Comparison of ENCODE assay signal across 23 cellular contexts in genomic region chr2:190994148-190994547, GRCh38. TPM values are rescaled to one million over a fixed set of nuclear protein-coding genes. Genes with fewer than 3 reads are reported as not detected.
DNase-seq lines count a peak whose midpoint lies in the region; ATAC-seq and TF ChIP-seq lines count a peak whose summit lies in the region.
"Had no signal": no experiment of that assay in that cellular context is flagged by ENCODE, and none has a peak within 500 bp of the region (broad histone marks: within the 10 kb centered on the region; RNA-seq: fewer than 3 reads in every experiment).

No MANE protein-coding gene starts in this region.

- DNase-seq in activated naive CD8-positive, alpha-beta T cell treated with anti-CD3 and anti-CD28 coated beads for 36 hours = no peak
- DNase-seq in T-helper 17 cell (no peak), chondrocyte (ENCODE audit: low spot score) (no peak), HEK293T (ENCODE audit: extremely low spot score) (no peak), NCI-H526 treated with DMSO at 0.1 percent for 48 hours (lab: John Stamatoyannopoulos, UW) (no peak), iPS-NIHi11 (ENCODE audit: low spot score) (no peak)
- DNase-seq: activated B cell treated with CpG ODN at 0.5 μM for 24 hours; activated effector memory CD4-positive, alpha-beta T cell treated with anti-CD3 and anti-CD28 coated beads, Interleukin-2, amount 50 U/mL, for 16 hours; cerebellar nuclear complex; DMS153; effector CD8-positive, alpha-beta T cell; foreskin melanocyte; NCI-H146; NCI-H2171; NCI-H524; posterior cingulate gyrus; stimulated activated CD8-positive, alpha-beta memory T cell treated with anti-CD3 and anti-CD28 coated beads, Interleukin-4, amount 100 ng/mL, for 48 hours had no signal

- CTCF ChIA-PET in HEK293T (lab: Yijun Ruan, JAX) = no interaction called here

- no peak for ATAC-seq in T-helper 17 cell
- ATAC-seq: esophagus mucosa, HCT116 had no signal

- H3K4me1 Mint-ChIP-seq in activated naive CD8-positive, alpha-beta T cell (ENCODE audit: low read depth) = peaks cover 58% of the 10 kb centered on the region
- H3K4me1 Mint-ChIP-seq in activated naive CD8-positive, alpha-beta T cell treated with anti-CD3 and anti-CD28 coated beads for 36 hours = peaks cover 38% of the 10 kb centered on the region
- H3K4me1 Mint-ChIP-seq in T-helper 17 cell (peaks cover 27% of the 10 kb centered on the region), chondrocyte (ENCODE audit: low read depth) (no peaks in the 10 kb centered on the region)

- TF ChIP-seq CTCF in chondrocyte (IDR thresholded peaks at IDR 0.05) = no peak

- no peak overlapping the region for H3K4me3 Mint-ChIP-seq in activated naive CD8-positive, alpha-beta T cell
- H3K4me3 Mint-ChIP-seq in activated naive CD8-positive, alpha-beta T cell treated with anti-CD3 and anti-CD28 coated beads for 36 hours = no peak overlapping the region
- no peak overlapping the region for H3K4me3 Mint-ChIP-seq in T-helper 17 cell
- H3K4me3 Mint-ChIP-seq in chondrocyte (ENCODE audit: unreplicated experiment) = no peak overlapping the region
- H3K4me3 Mint-ChIP-seq: activated B cell treated with CpG ODN at 0.5 μM for 24 hours had no signal

- H3K27ac Mint-ChIP-seq in activated naive CD8-positive, alpha-beta T cell = peak overlapping the region; percentile 75
- H3K27ac Mint-ChIP-seq in activated naive CD8-positive, alpha-beta T cell treated with anti-CD3 and anti-CD28 coated beads for 36 hours = no peak overlapping the region
- H3K27ac Mint-ChIP-seq in T-helper 17 cell = peak overlapping the region; percentile 82
- H3K27ac Mint-ChIP-seq in chondrocyte (ENCODE audit: unreplicated experiment) = peak overlapping the region; percentile 3
- H3K27ac Mint-ChIP-seq: activated B cell treated with CpG ODN at 0.5 μM for 24 hours had no signal

- H3K27me3 Mint-ChIP-seq in activated naive CD8-positive, alpha-beta T cell = no peaks in the 10 kb centered on the region
- H3K27me3 Mint-ChIP-seq in activated naive CD8-positive, alpha-beta T cell treated with anti-CD3 and anti-CD28 coated beads for 36 hours = no peaks in the 10 kb centered on the region
- H3K27me3 Mint-ChIP-seq in T-helper 17 cell = no peaks in the 10 kb centered on the region
- H3K27me3 Mint-ChIP-seq in chondrocyte (ENCODE audit: low read depth) = no peaks in the 10 kb centered on the region
- H3K27me3 Mint-ChIP-seq: activated B cell treated with CpG ODN at 0.5 μM for 24 hours had no signal

- POLR2A ChIA-PET in HEK293T (lab: Yijun Ruan, JAX) = no interaction called here

- no peaks in the 10 kb centered on the region for H3K9me3 ChIP-seq in T-helper 17 cell (ENCODE audit: control insufficient read depth, low read length, poor library complexity, severe bottlenecking)
- H3K9me3 ChIP-seq: SJSA1, suprapubic skin, vagina had no signal

- peaks cover 36% of the 10 kb centered on the region for H3K36me3 Mint-ChIP-seq in activated naive CD8-positive, alpha-beta T cell
- H3K36me3 Mint-ChIP-seq in activated naive CD8-positive, alpha-beta T cell treated with anti-CD3 and anti-CD28 coated beads for 36 hours = peaks cover 70% of the 10 kb centered on the region
- H3K36me3 Mint-ChIP-seq in T-helper 17 cell (ENCODE audit: low read depth) = peaks cover 24% of the 10 kb centered on the region
- H3K36me3 Mint-ChIP-seq in chondrocyte (ENCODE audit: low read depth) = peaks cover 64% of the 10 kb centered on the region

- H3K9me3 Mint-ChIP-seq in activated naive CD8-positive, alpha-beta T cell (ENCODE audit: low read depth) = peaks cover 4% of the 10 kb centered on the region
- peaks cover 20% of the 10 kb centered on the region for H3K9me3 Mint-ChIP-seq in activated naive CD8-positive, alpha-beta T cell treated with anti-CD3 and anti-CD28 coated beads for 36 hours
- no peaks in the 10 kb centered on the region for H3K9me3 Mint-ChIP-seq in chondrocyte (ENCODE audit: low read depth)

TF ChIP-seq in HEK293T, 16 proteins besides CTCF, POLR2A, EP300 and RAD21:
- TF ChIP-seq FOXM1 (IDR thresholded peaks at IDR 0.05; ENCODE audit: borderline replicate concordance) (no peak), CTBP1 (IDR thresholded peaks at IDR 0.05; ENCODE audit: borderline replicate concordance) (no peak), FOXK2 (IDR thresholded peaks at IDR 0.05) (no peak), LEF1 (IDR thresholded peaks at IDR 0.05; ENCODE audit: borderline replicate concordance) (no peak), FOXA1 (IDR thresholded peaks at IDR 0.05) (no peak), ARNT (IDR thresholded peaks at IDR 0.05) (no peak), HDGF (IDR thresholded peaks at IDR 0.05; ENCODE audit: borderline replicate concordance) (no peak), ZNF384 (IDR thresholded peaks at IDR 0.05) (no peak), SP1 (IDR thresholded peaks at IDR 0.05) (no peak), TARDBP (IDR thresholded peaks at IDR 0.05) (no peak)

RNA-seq across cellular contexts. Expression of gene STAT1, which starts 19.8 kb away (rescaled TPM):
- total RNA-seq in activated naive CD8-positive, alpha-beta T cell treated with anti-CD3 and anti-CD28 coated beads for 36 hours = 100 to 1,000 TPM; 383 to 389 TPM
- 10 to 100 TPM; 80.7 to 86.4 TPM for total RNA-seq in T-helper 17 cell
- total RNA-seq in chondrocyte = 71.5 to 143 TPM (median 140 TPM) in 3 replicates
